Comparison of ENCODE assay signal across 8 cellular contexts in genomic region chr11:102346456-102346747, GRCh38. TPM values are rescaled to one million over a fixed set of nuclear protein-coding genes. Genes with fewer than 3 reads are reported as not detected.
DNase-seq lines count a peak whose midpoint lies in the region; ATAC-seq and TF ChIP-seq lines count a peak whose summit lies in the region.

No MANE protein-coding gene starts in this region.

- DNase-seq in GM12864 (ENCODE audit: low read depth) (no peak), T-helper 17 cell (no peak), fibroblast of villous mesenchyme (ENCODE audit: low read depth) (no peak), psoas muscle (no peak), NCI-H524 (lab: John Stamatoyannopoulos, UW) (no peak), HuH-7.5 (ENCODE audit: low spot score) (no peak), iPS-NIHi11 (ENCODE audit: low spot score) (no peak)

- H3K27me3 Mint-ChIP-seq in T-helper 17 cell: no peaks in the 10 kb centered on the region

- ATAC-seq in T-helper 17 cell (no peak), psoas muscle (no peak), GM21381 (IDR thresholded peaks at IDR 0.05; ENCODE audit: unreplicated experiment) (no peak)

- H3K27ac ChIP-seq in psoas muscle: peak overlapping the region; percentile 95

- H3K4me3 ChIP-seq in GM12864 (ENCODE audit: low read depth, low read length): peak overlapping the region; percentile 86
- H3K4me3 ChIP-seq in fibroblast of villous mesenchyme (ENCODE audit: low read depth, low read length): peak overlapping the region; percentile 66
- peak overlapping the region; percentile 80 for H3K4me3 ChIP-seq in psoas muscle

- no peaks in the 10 kb centered on the region for H3K9me3 ChIP-seq in T-helper 17 cell (ENCODE audit: control insufficient read depth, low read length, poor library complexity, severe bottlenecking)
- H3K9me3 ChIP-seq in psoas muscle: no peaks in the 10 kb centered on the region

- H3K36me3 ChIP-seq in psoas muscle (ENCODE audit: insufficient read depth in 1 of 2, low read depth in 1 of 2): peaks cover 0 to 13% of the 10 kb centered on the region in 2 donors

- H3K4me3 Mint-ChIP-seq in T-helper 17 cell: peak overlapping the region; percentile 97

- 0 to 1% (median 0%) methylated on average over 5 of the region's 5 CpGs for WGBS in psoas muscle, 3 donors

- H3K36me3 Mint-ChIP-seq in T-helper 17 cell (ENCODE audit: low read depth): peaks cover 2% of the 10 kb centered on the region

- H3K27me3 ChIP-seq in psoas muscle (ENCODE audit: insufficient read depth in 3 of 3, low read length in 2 of 3): no peaks in the 10 kb centered on the region

- H3K27ac Mint-ChIP-seq in T-helper 17 cell: peak overlapping the region; percentile 99

- TF ChIP-seq CTCF in GM12864 (IDR thresholded peaks at IDR 0.05; ENCODE audit: low read depth, low read length, missing control alignments) (no peak), fibroblast of villous mesenchyme (IDR thresholded peaks at IDR 0.05; ENCODE audit: insufficient read depth, low read depth, low read length) (no peak), psoas muscle (IDR thresholded peaks at IDR 0.05) (no peak)

- intact Hi-C loops in psoas muscle (cut with DNase I): loop anchor here (2.0 to 10.0 kb wide), 5 partner anchors 58 to 318 kb away; partner anchors contain the start of gene TMEM123 (in 2 of the 2)

- H3K4me1 Mint-ChIP-seq in T-helper 17 cell: peaks cover 39% of the 10 kb centered on the region

- H3K4me1 ChIP-seq in psoas muscle: peaks cover 8% of the 10 kb centered on the region

RNA-seq across cellular contexts. Expression of gene BIRC2, which starts 0.6 kb away (rescaled TPM):
- total RNA-seq in T-helper 17 cell (10 to 100 TPM; 76.6 to 77.9 TPM), fibroblast of villous mesenchyme (63.5 and 108 TPM in 2 replicates), psoas muscle (10 to 100 TPM; 26.6 to 30.3 (median 29.6) TPM)
- 10 to 100 TPM; 22.5 to 55.1 (median 35.1) TPM for polyA plus RNA-seq in psoas muscle

RNA-seq across cellular contexts. Expression of gene BIRC3, which starts 29.1 kb away (rescaled TPM):
- 100 to 1,000 TPM; 117 to 139 TPM for total RNA-seq in T-helper 17 cell
- 0.64 and 8.2 TPM in 2 replicates for total RNA-seq in fibroblast of villous mesenchyme
- total RNA-seq in psoas muscle: 1 to 10 TPM; 1.2 to 3.8 (median 2.5) TPM
- polyA plus RNA-seq in psoas muscle: 1 to 10 TPM in 2 of 3 donors, under 1 TPM in 1; 0.97 to 3.3 (median 1.7) TPM

Comparison
In these comparisons a context has a peak if more than half of its experiments do, and no peak if none do; other contexts are left out.
1. RNA of gene BIRC3, which starts 29.1 kb away (total RNA-seq): 117 to 139 TPM in T-helper 17 cell; 0.64 to 8.2 TPM in fibroblast of villous mesenchyme and 1.2 to 3.8 TPM in psoas muscle; every median in the first group is over 10 times any median in the second.
2. Peak in every context shown above with its lines, with median percentiles within 50 percentile points of each other: H3K4me3 ChIP-seq.